17 cellular contexts compared by ENCODE assay signal in genomic region chr4:98786866-98787265, GRCh38.
A peak's percentile ranks its signal among the peaks of the same experiment; 100 is the strongest.
DNase-seq lines count a peak whose midpoint lies in the region; ATAC-seq, FAIRE-seq and TF ChIP-seq lines count a peak whose summit lies in the region.
"Had no signal": no experiment of that assay in that cellular context is flagged by ENCODE, and none has a peak within 500 bp of the region (broad histone marks: within the 10 kb centered on the region; RNA-seq: fewer than 3 reads in every experiment).

No MANE protein-coding gene starts in this region.

- no peak overlapping the region for H3K9ac ChIP-seq in HepG2 (ENCODE audit: insufficient read depth, low read depth, low read length)
- H3K9ac ChIP-seq: BLaER1 had no signal

- peak; percentile 21 for DNase-seq in HepG2 (ENCODE audit: low spot score)
- DNase-seq in right lobe of liver: no peak
- no peak for DNase-seq in RWPE2 (ENCODE audit: low spot score)
- DNase-seq in fibroblast of mammary gland (ENCODE audit: low read depth): peak; percentile 11
- DNase-seq in activated CD8-positive, alpha-beta memory T cell treated with anti-CD3 and anti-CD28 coated beads for 24 hours: no peak
- no peak for DNase-seq in GDM1 (lab: John Stamatoyannopoulos, UW)
- DNase-seq in NCI-H1105 treated with DMSO at 0.1 percent for 48 hours (lab: John Stamatoyannopoulos, UW): no peak
- DNase-seq in NCI-H128 (lab: John Stamatoyannopoulos, UW; ENCODE audit: unreplicated experiment): no peak
- DNase-seq: activated CD4-positive, alpha-beta memory T cell treated with anti-CD3 and anti-CD28 coated beads, Interleukin-2, amount 10 ng/mL, durations not matched to agents 7 days and 5 days; activated effector memory CD4-positive, alpha-beta T cell treated with anti-CD3 and anti-CD28 coated beads, Interleukin-2, amount 50 U/mL, for 16 hours; GF-D8; Karpas-422; NCI-H2171; psoas muscle; T-helper 9 cell had no signal

- H3K4me3 ChIP-seq in HepG2 (replicated peaks in 1 of 3; ENCODE audit: insufficient read depth in 1 of 3, low read depth in 2 of 3, low read length in 3 of 3): no peak overlapping the region
- H3K4me3 ChIP-seq in right lobe of liver: no peak overlapping the region
- H3K4me3 ChIP-seq in RWPE2 (ENCODE audit: severe bottlenecking): no peak overlapping the region
- no peak overlapping the region for H3K4me3 ChIP-seq in fibroblast of mammary gland (ENCODE audit: control insufficient read depth, low read depth, low read length)
- H3K4me3 ChIP-seq: BLaER1, psoas muscle, vagina had no signal

- H3K4me2 ChIP-seq in HepG2 (ENCODE audit: low read depth, low read length): peak overlapping the region; percentile 20; the same call in 1 of the 2 replicates
- H3K4me2 ChIP-seq: BLaER1 had no signal

- 24% methylated on average over 6 of the region's 6 CpGs for WGBS in HepG2 (ENCODE audit: low lambda C conversion rate)
- WGBS in right lobe of liver (ENCODE audit: insufficient coverage, low coverage, low lambda C conversion rate, missing lambda C conversion rate): 39% methylated on average over 6 of the region's 6 CpGs

- no peaks in the 10 kb centered on the region for H3K79me2 ChIP-seq in HepG2 (ENCODE audit: insufficient read depth, low read length)

- no TSS peak for BruUV-seq in HepG2 (replicated peaks; lab: Mats Ljungman, UMichigan)

- FAIRE-seq in HepG2 (lab: Jason Lieb, UNC): peak; percentile 26

- TF ChIP-seq RAD21 in HepG2 (CRISPR knock-in tag; IDR thresholded peaks at IDR 0.05): no peak

- POLR2A ChIA-PET in HepG2 (lab: Yijun Ruan, JAX): no interaction called here

- TF ChIP-seq CTCF in HepG2 (CRISPR knock-in tag; IDR thresholded peaks at IDR 0.05) (peak; percentile 49), right lobe of liver (IDR thresholded peaks at IDR 0.05) (peak in 1 of 4 donors; percentile 10), RWPE2 (IDR thresholded peaks at IDR 0.05; ENCODE audit: poor library complexity, severe bottlenecking) (peak; percentile 19), fibroblast of mammary gland (conservative IDR thresholded peaks at IDR 0.05; ENCODE audit: control insufficient read depth, insufficient read depth, low read depth, low read length) (peak; percentile 26)

- H2AFZ ChIP-seq in HepG2 (ENCODE audit: low read length): peak overlapping the region; percentile 70

- H3K4me1 ChIP-seq in HepG2 (ENCODE audit: insufficient read depth, low read length) (no peaks in the 10 kb centered on the region), right lobe of liver (no peaks in the 10 kb centered on the region), RWPE2 (ENCODE audit: insufficient read depth, poor library complexity, severe bottlenecking) (no peaks in the 10 kb centered on the region)
- H3K4me1 ChIP-seq: BLaER1, psoas muscle, vagina had no signal

- no peak overlapping the region for H3K27ac ChIP-seq in HepG2 (ENCODE audit: extremely low read length, insufficient read depth, low read length)
- H3K27ac ChIP-seq in right lobe of liver: no peak overlapping the region
- H3K27ac ChIP-seq in RWPE2 (ENCODE audit: poor library complexity, severe bottlenecking): no peak overlapping the region
- H3K27ac ChIP-seq: BLaER1, psoas muscle, vagina had no signal

- no peaks in the 10 kb centered on the region for H4K20me1 ChIP-seq in HepG2 (ENCODE audit: insufficient read depth, low read length)
- H4K20me1 ChIP-seq: BLaER1 had no signal

- in situ Hi-C loops in HepG2 (cut with HindIII; ENCODE audit: extremely low pct_ligation_motif_present, low pct_unique_long_range_greater_than_20kb): no loop called here

- H3K9me3 ChIP-seq in HepG2 (ENCODE audit: low read length) (no peaks in the 10 kb centered on the region), right lobe of liver (no peaks in the 10 kb centered on the region), RWPE2 (ENCODE audit: severe bottlenecking) (no peaks in the 10 kb centered on the region)
- H3K9me3 ChIP-seq: BLaER1, psoas muscle, vagina had no signal

- peak; percentile 85 for ATAC-seq in HepG2
- ATAC-seq in right lobe of liver: no peak
- no peak for ATAC-seq in RWPE2 (ENCODE audit: low read depth)
- ATAC-seq: psoas muscle had no signal

- CTCF ChIA-PET in HepG2 (lab: Yijun Ruan, JAX; ENCODE audit: low intra/inter-chr PET ratio, low total read pairs): no interaction called here

- H3K36me3 ChIP-seq in HepG2 (replicated peaks in 1 of 2; ENCODE audit: control insufficient read depth in 1 of 2, insufficient read depth in 2 of 2, low read length in 2 of 2) (no peaks in the 10 kb centered on the region), right lobe of liver (no peaks in the 10 kb centered on the region), RWPE2 (ENCODE audit: low read depth) (no peaks in the 10 kb centered on the region)
- H3K36me3 ChIP-seq: BLaER1, vagina had no signal

- TF ChIP-seq POLR2A in HepG2 (IDR thresholded peaks at IDR 0.05; ENCODE audit: insufficient read depth in 1 of 2, low read depth in 2 of 2, low read length in 2 of 2) (no peak), right lobe of liver (IDR thresholded peaks at IDR 0.05) (no peak)

- TF ChIP-seq EP300 in HepG2 (IDR thresholded peaks at IDR 0.05; ENCODE audit: low read depth in 2 of 2, low read length in 2 of 2) (no peak), HepG2 (CRISPR knock-in tag; IDR thresholded peaks at IDR 0.05; ENCODE audit: borderline replicate concordance) (no peak)

- intact Hi-C loops in HepG2 (cut with micrococcal nuclease; ENCODE audit: unreplicated experiment) (no loop called here), right lobe of liver (cut with DNase I) (no loop called here)

- no peaks in the 10 kb centered on the region for H3K27me3 ChIP-seq in HepG2 (ENCODE audit: control insufficient read depth in 1 of 2, insufficient read depth in 2 of 2, low read length in 2 of 2)
- H3K27me3 ChIP-seq in right lobe of liver: no peaks in the 10 kb centered on the region
- H3K27me3 ChIP-seq in RWPE2 (ENCODE audit: insufficient read depth, poor library complexity, severe bottlenecking): no peaks in the 10 kb centered on the region
- H3K27me3 ChIP-seq: BLaER1, vagina had no signal

TF ChIP-seq in HepG2, 621 proteins besides CTCF, POLR2A, EP300 and RAD21:
- TF ChIP-seq, protein P1, sequence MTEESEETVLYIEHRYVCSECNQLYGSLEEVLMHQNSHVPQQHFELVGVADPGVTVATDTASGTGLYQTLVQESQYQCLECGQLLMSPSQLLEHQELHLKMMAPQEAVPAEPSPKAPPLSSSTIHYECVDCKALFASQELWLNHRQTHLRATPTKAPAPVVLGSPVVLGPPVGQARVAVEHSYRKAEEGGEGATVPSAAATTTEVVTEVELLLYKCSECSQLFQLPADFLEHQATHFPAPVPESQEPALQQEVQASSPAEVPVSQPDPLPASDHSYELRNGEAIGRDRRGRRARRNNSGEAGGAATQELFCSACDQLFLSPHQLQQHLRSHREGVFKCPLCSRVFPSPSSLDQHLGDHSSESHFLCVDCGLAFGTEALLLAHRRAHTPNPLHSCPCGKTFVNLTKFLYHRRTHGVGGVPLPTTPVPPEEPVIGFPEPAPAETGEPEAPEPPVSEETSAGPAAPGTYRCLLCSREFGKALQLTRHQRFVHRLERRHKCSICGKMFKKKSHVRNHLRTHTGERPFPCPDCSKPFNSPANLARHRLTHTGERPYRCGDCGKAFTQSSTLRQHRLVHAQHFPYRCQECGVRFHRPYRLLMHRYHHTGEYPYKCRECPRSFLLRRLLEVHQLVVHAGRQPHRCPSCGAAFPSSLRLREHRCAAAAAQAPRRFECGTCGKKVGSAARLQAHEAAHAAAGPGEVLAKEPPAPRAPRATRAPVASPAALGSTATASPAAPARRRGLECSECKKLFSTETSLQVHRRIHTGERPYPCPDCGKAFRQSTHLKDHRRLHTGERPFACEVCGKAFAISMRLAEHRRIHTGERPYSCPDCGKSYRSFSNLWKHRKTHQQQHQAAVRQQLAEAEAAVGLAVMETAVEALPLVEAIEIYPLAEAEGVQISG (CRISPR knock-in tag; IDR thresholded peaks at IDR 0.05): 0 out of 2 replicates have a peak, but pooled peaks have one; percentile 40
- TF ChIP-seq STAG1 (CRISPR knock-in tag; IDR thresholded peaks at IDR 0.05) (peak; percentile 47), GABPA (IDR thresholded peaks at IDR 0.05; ENCODE audit: low read depth, low read length) (no peak), GABPA (CRISPR knock-in tag; IDR thresholded peaks at IDR 0.05; ENCODE audit: low read depth) (peak; percentile 48; the same call in 1 of the 2 replicates), CREB1 (IDR thresholded peaks at IDR 0.05) (no peak), CREB1 (CRISPR knock-in tag; IDR thresholded peaks at IDR 0.05) (no peak)

Comparison
In these comparisons a context has a peak if more than half of its experiments do, and no peak if none do; other contexts are left out.
1. DNase-seq: peak in HepG2 (single experiment) and fibroblast of mammary gland (single experiment); none in right lobe of liver (0 of 3), RWPE2 (single experiment), activated CD8-positive, alpha-beta memory T cell treated with anti-CD3 and anti-CD28 coated beads for 24 hours (single experiment), GDM1 (single experiment), NCI-H1105 treated with DMSO at 0.1 percent for 48 hours (single experiment) and NCI-H128 (single experiment).